1 cellular context compared by ENCODE assay signal in the genomic region with DNA sequence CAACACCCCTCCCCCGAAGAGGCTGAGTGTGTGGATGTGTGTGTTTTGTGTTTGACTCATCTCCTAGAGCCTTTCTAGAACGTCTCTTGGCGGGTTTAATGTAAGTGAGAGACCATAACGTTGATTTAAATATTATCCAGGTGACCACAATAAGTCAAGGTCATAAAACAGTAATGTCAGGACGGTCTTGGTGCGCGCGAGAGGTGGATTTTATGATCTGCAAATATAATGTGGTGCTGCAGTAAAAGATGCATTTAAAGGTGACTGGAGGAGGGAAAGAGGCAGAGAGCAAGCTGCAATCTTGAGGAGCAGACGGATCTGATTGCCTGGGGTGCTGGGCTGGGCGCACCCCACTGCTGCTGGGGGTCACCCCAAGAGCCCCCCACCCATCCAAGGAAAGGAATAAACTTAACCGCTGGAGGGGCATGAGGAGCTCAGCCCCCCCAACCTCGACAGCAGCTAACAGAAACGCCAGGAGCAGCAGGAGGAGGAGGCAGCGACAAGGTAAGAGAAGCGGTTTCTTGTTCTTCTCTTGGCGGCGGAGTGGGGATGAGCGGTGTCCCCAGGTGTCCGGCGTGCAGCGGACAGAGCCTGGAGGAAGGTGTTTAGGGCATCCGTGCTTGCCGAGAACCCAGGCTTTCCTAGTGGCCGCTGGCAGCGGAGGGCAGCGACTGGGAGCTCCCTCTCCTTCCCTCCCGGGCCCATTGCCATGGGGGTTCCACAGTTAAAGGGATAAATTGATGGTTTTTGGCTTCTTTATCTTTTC.
TF ChIP-seq lines count a peak whose summit lies in the region.

No MANE protein-coding gene starts in this region.

TF ChIP-seq in A549, 52 proteins besides CTCF, POLR2A, EP300 and RAD21:
- no peak for TF ChIP-seq NPAS2 (CRISPR knock-in tag; IDR thresholded peaks at IDR 0.05; ENCODE audit: borderline replicate concordance)
- no peak for TF ChIP-seq POLR2AphosphoS2 (conservative IDR thresholded peaks at IDR 0.05; ENCODE audit: low read length)
- no peak for TF ChIP-seq KDM5A (IDR thresholded peaks at IDR 0.05)
- TF ChIP-seq, protein P1, sequence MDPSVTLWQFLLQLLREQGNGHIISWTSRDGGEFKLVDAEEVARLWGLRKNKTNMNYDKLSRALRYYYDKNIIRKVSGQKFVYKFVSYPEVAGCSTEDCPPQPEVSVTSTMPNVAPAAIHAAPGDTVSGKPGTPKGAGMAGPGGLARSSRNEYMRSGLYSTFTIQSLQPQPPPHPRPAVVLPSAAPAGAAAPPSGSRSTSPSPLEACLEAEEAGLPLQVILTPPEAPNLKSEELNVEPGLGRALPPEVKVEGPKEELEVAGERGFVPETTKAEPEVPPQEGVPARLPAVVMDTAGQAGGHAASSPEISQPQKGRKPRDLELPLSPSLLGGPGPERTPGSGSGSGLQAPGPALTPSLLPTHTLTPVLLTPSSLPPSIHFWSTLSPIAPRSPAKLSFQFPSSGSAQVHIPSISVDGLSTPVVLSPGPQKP (IDR thresholded peaks at IDR 0.05; ENCODE audit: low read depth, low read length): no peak
- TF ChIP-seq, protein P2, sequence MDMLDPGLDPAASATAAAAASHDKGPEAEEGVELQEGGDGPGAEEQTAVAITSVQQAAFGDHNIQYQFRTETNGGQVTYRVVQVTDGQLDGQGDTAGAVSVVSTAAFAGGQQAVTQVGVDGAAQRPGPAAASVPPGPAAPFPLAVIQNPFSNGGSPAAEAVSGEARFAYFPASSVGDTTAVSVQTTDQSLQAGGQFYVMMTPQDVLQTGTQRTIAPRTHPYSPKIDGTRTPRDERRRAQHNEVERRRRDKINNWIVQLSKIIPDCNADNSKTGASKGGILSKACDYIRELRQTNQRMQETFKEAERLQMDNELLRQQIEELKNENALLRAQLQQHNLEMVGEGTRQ (IDR thresholded peaks at IDR 0.05): no peak
- TF ChIP-seq PHF8 (IDR thresholded peaks at IDR 0.05; ENCODE audit: borderline replicate concordance, low read depth): no peak
- no peak for TF ChIP-seq FOSL2 (IDR thresholded peaks at IDR 0.05)
- TF ChIP-seq FOSL2 (CRISPR knock-in tag; IDR thresholded peaks at IDR 0.05): no peak
- no peak for TF ChIP-seq CEBPB (IDR thresholded peaks at IDR 0.05)
- TF ChIP-seq SMC3 (IDR thresholded peaks at IDR 0.05): no peak
- no peak for TF ChIP-seq SREBF2 (IDR thresholded peaks at IDR 0.05)
- TF ChIP-seq, protein P3, sequence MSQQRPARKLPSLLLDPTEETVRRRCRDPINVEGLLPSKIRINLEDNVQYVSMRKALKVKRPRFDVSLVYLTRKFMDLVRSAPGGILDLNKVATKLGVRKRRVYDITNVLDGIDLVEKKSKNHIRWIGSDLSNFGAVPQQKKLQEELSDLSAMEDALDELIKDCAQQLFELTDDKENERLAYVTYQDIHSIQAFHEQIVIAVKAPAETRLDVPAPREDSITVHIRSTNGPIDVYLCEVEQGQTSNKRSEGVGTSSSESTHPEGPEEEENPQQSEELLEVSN (IDR thresholded peaks at IDR 0.05; ENCODE audit: borderline replicate concordance, low read depth): no peak
- TF ChIP-seq ZSCAN20 (CRISPR knock-in tag; IDR thresholded peaks at IDR 0.05): no peak
- TF ChIP-seq, protein P4, sequence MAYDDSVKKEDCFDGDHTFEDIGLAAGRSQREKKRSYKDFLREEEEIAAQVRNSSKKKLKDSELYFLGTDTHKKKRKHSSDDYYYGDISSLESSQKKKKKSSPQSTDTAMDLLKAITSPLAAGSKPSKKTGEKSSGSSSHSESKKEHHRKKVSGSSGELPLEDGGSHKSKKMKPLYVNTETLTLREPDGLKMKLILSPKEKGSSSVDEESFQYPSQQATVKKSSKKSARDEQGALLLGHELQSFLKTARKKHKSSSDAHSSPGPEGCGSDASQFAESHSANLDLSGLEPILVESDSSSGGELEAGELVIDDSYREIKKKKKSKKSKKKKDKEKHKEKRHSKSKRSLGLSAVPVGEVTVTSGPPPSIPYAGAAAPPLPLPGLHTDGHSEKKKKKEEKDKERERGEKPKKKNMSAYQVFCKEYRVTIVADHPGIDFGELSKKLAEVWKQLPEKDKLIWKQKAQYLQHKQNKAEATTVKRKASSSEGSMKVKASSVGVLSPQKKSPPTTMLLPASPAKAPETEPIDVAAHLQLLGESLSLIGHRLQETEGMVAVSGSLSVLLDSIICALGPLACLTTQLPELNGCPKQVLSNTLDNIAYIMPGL (CRISPR knock-in tag; IDR thresholded peaks at IDR 0.05; ENCODE audit: borderline replicate concordance): no peak
- no peak for TF ChIP-seq FOXS1 (CRISPR knock-in tag; IDR thresholded peaks at IDR 0.05)
